Comparison of ENCODE assay signal across 2 cellular contexts in genomic region chr17:80389011-80389995, GRCh38.
TF ChIP-seq lines count a peak whose summit lies in the region.

No MANE protein-coding gene starts in this region.

TF ChIP-seq in SK-N-SH, 30 proteins besides CTCF, POLR2A, EP300 and RAD21:
- peak; percentile 18; the same call in 1 of the 2 replicates for TF ChIP-seq GATA2 (CRISPR knock-in tag; IDR thresholded peaks at IDR 0.05)
- TF ChIP-seq POLR2AphosphoS5 (IDR thresholded peaks at IDR 0.05; ENCODE audit: low read depth, low read length): 0 out of 2 replicates have a peak, but pooled peaks have one; percentile 6
- TF ChIP-seq RCOR1 (IDR thresholded peaks at IDR 0.05; ENCODE audit: low read length): peak; percentile 97
- TF ChIP-seq FOXJ3 (CRISPR knock-in tag; IDR thresholded peaks at IDR 0.05): no peak; the same call in 1 of the 2 replicates
- peak; percentile 49; the same call in 1 of the 2 replicates for TF ChIP-seq MXI1 (IDR thresholded peaks at IDR 0.05; ENCODE audit: low read depth, low read length)
- TF ChIP-seq CHD2 (IDR thresholded peaks at IDR 0.05; ENCODE audit: low read length, partially characterized antibody): peak; percentile 66
- no peak for TF ChIP-seq FOXM1 (IDR thresholded peaks at IDR 0.05; ENCODE audit: low read depth)

TF ChIP-seq in endothelial cell of umbilical vein, 7 proteins besides CTCF, POLR2A, EP300 and RAD21 (continued from another document):
- TF ChIP-seq GATA2 (IDR thresholded peaks at IDR 0.05; ENCODE audit: insufficient read depth, insufficient read length, low read depth, low read length) (no peak), JUN (IDR thresholded peaks at IDR 0.05; ENCODE audit: borderline replicate concordance, insufficient read depth, insufficient read length, low read depth) (no peak), POLR2AphosphoS5 (IDR thresholded peaks at IDR 0.05; ENCODE audit: insufficient read depth, low read depth, low read length) (no peak), EZH2 (IDR thresholded peaks at IDR 0.05; ENCODE audit: borderline replicate concordance, low read depth, low read length, severe bottlenecking) (no peak), MYC (IDR thresholded peaks at IDR 0.05; ENCODE audit: low read depth, low read length) (no peak)
TF ChIP-seq in endothelial cell of umbilical vein: peak in this region for 0.
